Comparison of ENCODE assay signal across 1 cellular context in genomic region chr12:50764116-50764860, GRCh38.
TF ChIP-seq lines count a peak whose summit lies in the region.

No MANE protein-coding gene starts in this region.

TF ChIP-seq in HepG2, 621 proteins besides CTCF, POLR2A, EP300 and RAD21 (continued from another document and continues in another):
- TF ChIP-seq TBL1XR1 (IDR thresholded peaks at IDR 0.05; ENCODE audit: borderline replicate concordance, low read length, partially characterized antibody) (no peak), SP4 (CRISPR knock-in tag; IDR thresholded peaks at IDR 0.05) (no peak; the same call in 1 of the 2 replicates), ATF1 (CRISPR knock-in tag; IDR thresholded peaks at IDR 0.05) (no peak), HNF1A (IDR thresholded peaks at IDR 0.05; ENCODE audit: low read depth) (no peak), HNF1A (CRISPR knock-in tag; IDR thresholded peaks at IDR 0.05; ENCODE audit: borderline replicate concordance) (no peak), E2F1 (CRISPR knock-in tag; IDR thresholded peaks at IDR 0.05) (peak; percentile 8; the same call in 1 of the 2 replicates), ZSCAN30 (CRISPR knock-in tag; IDR thresholded peaks at IDR 0.05) (no peak), SMARCC2 (IDR thresholded peaks at IDR 0.05) (no peak), ZNF292 (CRISPR knock-in tag; IDR thresholded peaks at IDR 0.05; ENCODE audit: borderline replicate concordance, low read depth) (no peak), ZNF891 (CRISPR knock-in tag; IDR thresholded peaks at IDR 0.05) (peak; percentile 20; the same call in 1 of the 2 replicates), ZNF460 (CRISPR knock-in tag; IDR thresholded peaks at IDR 0.05; ENCODE audit: borderline replicate concordance) (no peak), MED1 (CRISPR knock-in tag; IDR thresholded peaks at IDR 0.05) (peak; percentile 56), BRD4 (CRISPR knock-in tag; IDR thresholded peaks at IDR 0.05) (no peak; the same call in 1 of the 2 replicates), MIER2 (CRISPR knock-in tag; IDR thresholded peaks at IDR 0.05) (no peak), CAMTA2 (CRISPR knock-in tag; IDR thresholded peaks at IDR 0.05; ENCODE audit: borderline replicate concordance) (no peak), ZNF263 (CRISPR knock-in tag; IDR thresholded peaks at IDR 0.05) (peak; percentile 45; the same call in 1 of the 2 replicates), MBD4 (IDR thresholded peaks at IDR 0.05; ENCODE audit: borderline replicate concordance, low read length) (no peak), ZNF251 (CRISPR knock-in tag; IDR thresholded peaks at IDR 0.05) (no peak), TP53 (CRISPR knock-in tag; conservative IDR thresholded peaks at IDR 0.05) (no peak), ZNF563 (CRISPR knock-in tag; IDR thresholded peaks at IDR 0.05) (peak; percentile 47; the same call in 1 of the 2 replicates), FOXP4 (CRISPR knock-in tag; IDR thresholded peaks at IDR 0.05) (no peak), SIN3A (IDR thresholded peaks at IDR 0.05; ENCODE audit: borderline replicate concordance, low read depth, low read length) (peak; percentile 42; the same call in 1 of the 2 replicates), ZNF383 (CRISPR knock-in tag; IDR thresholded peaks at IDR 0.05; ENCODE audit: borderline replicate concordance) (no peak), ZBTB7A (CRISPR knock-in tag; IDR thresholded peaks at IDR 0.05) (no peak), PTBP1 (IDR thresholded peaks at IDR 0.05; ENCODE audit: low read depth, low read length, poor library complexity, severe bottlenecking) (no peak), NFIB (CRISPR knock-in tag; IDR thresholded peaks at IDR 0.05; ENCODE audit: borderline replicate concordance) (no peak), NFYC (CRISPR knock-in tag; IDR thresholded peaks at IDR 0.05) (no peak), FOXK1 (CRISPR knock-in tag; IDR thresholded peaks at IDR 0.05; ENCODE audit: borderline replicate concordance, low read depth) (no peak), KDM4B (CRISPR knock-in tag; IDR thresholded peaks at IDR 0.05) (no peak), RORA (CRISPR knock-in tag; IDR thresholded peaks at IDR 0.05) (no peak), ZMAT5 (CRISPR knock-in tag; IDR thresholded peaks at IDR 0.05; ENCODE audit: borderline replicate concordance, low read depth) (no peak), SALL2 (CRISPR knock-in tag; IDR thresholded peaks at IDR 0.05) (peak; percentile 4; the same call in 1 of the 2 replicates), ZMYM4 (CRISPR knock-in tag; IDR thresholded peaks at IDR 0.05) (0 out of 2 replicates have a peak, but pooled peaks have one; percentile 14), GATA4 (IDR thresholded peaks at IDR 0.05; ENCODE audit: borderline replicate concordance, low read depth) (no peak)
- TF ChIP-seq, protein P1, sequence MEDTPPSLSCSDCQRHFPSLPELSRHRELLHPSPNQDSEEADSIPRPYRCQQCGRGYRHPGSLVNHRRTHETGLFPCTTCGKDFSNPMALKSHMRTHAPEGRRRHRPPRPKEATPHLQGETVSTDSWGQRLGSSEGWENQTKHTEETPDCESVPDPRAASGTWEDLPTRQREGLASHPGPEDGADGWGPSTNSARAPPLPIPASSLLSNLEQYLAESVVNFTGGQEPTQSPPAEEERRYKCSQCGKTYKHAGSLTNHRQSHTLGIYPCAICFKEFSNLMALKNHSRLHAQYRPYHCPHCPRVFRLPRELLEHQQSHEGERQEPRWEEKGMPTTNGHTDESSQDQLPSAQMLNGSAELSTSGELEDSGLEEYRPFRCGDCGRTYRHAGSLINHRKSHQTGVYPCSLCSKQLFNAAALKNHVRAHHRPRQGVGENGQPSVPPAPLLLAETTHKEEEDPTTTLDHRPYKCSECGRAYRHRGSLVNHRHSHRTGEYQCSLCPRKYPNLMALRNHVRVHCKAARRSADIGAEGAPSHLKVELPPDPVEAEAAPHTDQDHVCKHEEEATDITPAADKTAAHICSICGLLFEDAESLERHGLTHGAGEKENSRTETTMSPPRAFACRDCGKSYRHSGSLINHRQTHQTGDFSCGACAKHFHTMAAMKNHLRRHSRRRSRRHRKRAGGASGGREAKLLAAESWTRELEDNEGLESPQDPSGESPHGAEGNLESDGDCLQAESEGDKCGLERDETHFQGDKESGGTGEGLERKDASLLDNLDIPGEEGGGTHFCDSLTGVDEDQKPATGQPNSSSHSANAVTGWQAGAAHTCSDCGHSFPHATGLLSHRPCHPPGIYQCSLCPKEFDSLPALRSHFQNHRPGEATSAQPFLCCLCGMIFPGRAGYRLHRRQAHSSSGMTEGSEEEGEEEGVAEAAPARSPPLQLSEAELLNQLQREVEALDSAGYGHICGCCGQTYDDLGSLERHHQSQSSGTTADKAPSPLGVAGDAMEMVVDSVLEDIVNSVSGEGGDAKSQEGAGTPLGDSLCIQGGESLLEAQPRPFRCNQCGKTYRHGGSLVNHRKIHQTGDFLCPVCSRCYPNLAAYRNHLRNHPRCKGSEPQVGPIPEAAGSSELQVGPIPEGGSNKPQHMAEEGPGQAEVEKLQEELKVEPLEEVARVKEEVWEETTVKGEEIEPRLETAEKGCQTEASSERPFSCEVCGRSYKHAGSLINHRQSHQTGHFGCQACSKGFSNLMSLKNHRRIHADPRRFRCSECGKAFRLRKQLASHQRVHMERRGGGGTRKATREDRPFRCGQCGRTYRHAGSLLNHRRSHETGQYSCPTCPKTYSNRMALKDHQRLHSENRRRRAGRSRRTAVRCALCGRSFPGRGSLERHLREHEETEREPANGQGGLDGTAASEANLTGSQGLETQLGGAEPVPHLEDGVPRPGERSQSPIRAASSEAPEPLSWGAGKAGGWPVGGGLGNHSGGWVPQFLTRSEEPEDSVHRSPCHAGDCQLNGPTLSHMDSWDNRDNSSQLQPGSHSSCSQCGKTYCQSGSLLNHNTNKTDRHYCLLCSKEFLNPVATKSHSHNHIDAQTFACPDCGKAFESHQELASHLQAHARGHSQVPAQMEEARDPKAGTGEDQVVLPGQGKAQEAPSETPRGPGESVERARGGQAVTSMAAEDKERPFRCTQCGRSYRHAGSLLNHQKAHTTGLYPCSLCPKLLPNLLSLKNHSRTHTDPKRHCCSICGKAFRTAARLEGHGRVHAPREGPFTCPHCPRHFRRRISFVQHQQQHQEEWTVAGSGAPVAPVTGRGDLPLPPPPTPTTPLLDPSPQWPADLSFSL (CRISPR knock-in tag; IDR thresholded peaks at IDR 0.05), result no peak
- TF ChIP-seq, protein P2, sequence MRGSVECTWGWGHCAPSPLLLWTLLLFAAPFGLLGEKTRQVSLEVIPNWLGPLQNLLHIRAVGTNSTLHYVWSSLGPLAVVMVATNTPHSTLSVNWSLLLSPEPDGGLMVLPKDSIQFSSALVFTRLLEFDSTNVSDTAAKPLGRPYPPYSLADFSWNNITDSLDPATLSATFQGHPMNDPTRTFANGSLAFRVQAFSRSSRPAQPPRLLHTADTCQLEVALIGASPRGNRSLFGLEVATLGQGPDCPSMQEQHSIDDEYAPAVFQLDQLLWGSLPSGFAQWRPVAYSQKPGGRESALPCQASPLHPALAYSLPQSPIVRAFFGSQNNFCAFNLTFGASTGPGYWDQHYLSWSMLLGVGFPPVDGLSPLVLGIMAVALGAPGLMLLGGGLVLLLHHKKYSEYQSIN (CRISPR knock-in tag; IDR thresholded peaks at IDR 0.05; ENCODE audit: borderline replicate concordance), result no peak
- TF ChIP-seq, protein P3, sequence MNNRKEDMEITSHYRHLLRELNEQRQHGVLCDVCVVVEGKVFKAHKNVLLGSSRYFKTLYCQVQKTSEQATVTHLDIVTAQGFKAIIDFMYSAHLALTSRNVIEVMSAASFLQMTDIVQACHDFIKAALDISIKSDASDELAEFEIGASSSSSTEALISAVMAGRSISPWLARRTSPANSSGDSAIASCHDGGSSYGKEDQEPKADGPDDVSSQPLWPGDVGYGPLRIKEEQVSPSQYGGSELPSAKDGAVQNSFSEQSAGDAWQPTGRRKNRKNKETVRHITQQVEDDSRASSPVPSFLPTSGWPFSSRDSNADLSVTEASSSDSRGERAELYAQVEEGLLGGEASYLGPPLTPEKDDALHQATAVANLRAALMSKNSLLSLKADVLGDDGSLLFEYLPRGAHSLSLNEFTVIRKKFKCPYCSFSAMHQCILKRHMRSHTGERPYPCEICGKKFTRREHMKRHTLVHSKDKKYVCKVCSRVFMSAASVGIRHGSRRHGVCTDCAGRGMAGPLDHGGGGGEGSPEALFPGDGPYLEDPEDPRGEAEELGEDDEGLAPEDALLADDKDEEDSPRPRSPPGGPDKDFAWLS (CRISPR knock-in tag; IDR thresholded peaks at IDR 0.05; ENCODE audit: borderline replicate concordance), result no peak
- TF ChIP-seq, protein P4, sequence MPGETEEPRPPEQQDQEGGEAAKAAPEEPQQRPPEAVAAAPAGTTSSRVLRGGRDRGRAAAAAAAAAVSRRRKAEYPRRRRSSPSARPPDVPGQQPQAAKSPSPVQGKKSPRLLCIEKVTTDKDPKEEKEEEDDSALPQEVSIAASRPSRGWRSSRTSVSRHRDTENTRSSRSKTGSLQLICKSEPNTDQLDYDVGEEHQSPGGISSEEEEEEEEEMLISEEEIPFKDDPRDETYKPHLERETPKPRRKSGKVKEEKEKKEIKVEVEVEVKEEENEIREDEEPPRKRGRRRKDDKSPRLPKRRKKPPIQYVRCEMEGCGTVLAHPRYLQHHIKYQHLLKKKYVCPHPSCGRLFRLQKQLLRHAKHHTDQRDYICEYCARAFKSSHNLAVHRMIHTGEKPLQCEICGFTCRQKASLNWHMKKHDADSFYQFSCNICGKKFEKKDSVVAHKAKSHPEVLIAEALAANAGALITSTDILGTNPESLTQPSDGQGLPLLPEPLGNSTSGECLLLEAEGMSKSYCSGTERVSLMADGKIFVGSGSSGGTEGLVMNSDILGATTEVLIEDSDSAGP (CRISPR knock-in tag; IDR thresholded peaks at IDR 0.05; ENCODE audit: borderline replicate concordance), result peak; percentile 52; the same call in 1 of the 2 replicates
- TF ChIP-seq, protein P5, sequence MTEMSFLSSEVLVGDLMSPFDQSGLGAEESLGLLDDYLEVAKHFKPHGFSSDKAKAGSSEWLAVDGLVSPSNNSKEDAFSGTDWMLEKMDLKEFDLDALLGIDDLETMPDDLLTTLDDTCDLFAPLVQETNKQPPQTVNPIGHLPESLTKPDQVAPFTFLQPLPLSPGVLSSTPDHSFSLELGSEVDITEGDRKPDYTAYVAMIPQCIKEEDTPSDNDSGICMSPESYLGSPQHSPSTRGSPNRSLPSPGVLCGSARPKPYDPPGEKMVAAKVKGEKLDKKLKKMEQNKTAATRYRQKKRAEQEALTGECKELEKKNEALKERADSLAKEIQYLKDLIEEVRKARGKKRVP (CRISPR knock-in tag; IDR thresholded peaks at IDR 0.05), result no peak
